In the genomic region with DNA sequence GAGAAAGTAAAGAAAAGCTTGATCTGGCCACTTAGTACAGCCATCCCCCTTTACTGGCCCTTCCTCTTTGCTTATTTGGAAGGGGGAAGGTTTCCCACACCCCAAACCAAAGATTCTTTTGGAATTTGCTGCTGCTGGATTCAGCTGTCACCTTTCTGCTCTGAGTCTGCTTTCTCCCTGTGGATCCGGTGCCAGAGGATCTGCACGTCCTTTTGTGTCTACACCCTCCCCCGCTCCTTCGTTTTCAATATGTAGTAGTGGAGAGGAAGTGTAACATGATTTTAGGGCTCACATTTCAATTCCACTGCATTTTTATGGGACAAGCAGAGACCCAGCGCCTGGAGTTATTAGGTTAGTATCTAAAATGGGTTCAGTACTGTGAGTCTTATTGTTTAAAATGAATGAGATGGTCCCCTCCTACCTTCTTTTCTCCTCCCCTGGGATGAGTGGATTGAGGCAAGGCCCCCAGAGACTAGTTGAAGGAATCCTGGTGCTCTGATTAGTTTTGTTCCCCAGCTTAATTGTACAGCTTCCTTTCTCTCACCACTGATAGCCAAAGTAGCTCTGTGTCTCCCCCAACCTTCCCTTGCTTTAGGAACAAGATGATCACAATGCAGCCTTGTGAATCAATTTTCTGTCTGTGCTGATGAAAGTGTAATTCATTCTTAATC, we compare ENCODE assay signal across 1 cellular context.
TF ChIP-seq lines count a peak whose summit lies in the region.

No MANE protein-coding gene starts in this region.

TF ChIP-seq in HEK293, 187 proteins besides CTCF, POLR2A, EP300 and RAD21 (continued from another document):
- TF ChIP-seq, protein P1, sequence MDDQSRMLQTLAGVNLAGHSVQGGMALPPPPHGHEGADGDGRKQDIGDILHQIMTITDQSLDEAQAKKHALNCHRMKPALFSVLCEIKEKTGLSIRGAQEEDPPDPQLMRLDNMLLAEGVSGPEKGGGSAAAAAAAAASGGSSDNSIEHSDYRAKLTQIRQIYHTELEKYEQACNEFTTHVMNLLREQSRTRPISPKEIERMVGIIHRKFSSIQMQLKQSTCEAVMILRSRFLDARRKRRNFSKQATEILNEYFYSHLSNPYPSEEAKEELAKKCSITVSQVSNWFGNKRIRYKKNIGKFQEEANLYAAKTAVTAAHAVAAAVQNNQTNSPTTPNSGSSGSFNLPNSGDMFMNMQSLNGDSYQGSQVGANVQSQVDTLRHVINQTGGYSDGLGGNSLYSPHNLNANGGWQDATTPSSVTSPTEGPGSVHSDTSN (CRISPR knock-in tag; IDR thresholded peaks at IDR 0.05) = no peak
- no peak for TF ChIP-seq ZNF362 (tag by site-specific recombination; IDR thresholded peaks at IDR 0.05)
- no peak for TF ChIP-seq ZNF521 (tag by site-specific recombination; IDR thresholded peaks at IDR 0.05)
- no peak for TF ChIP-seq SALL2 (tag by site-specific recombination; IDR thresholded peaks at IDR 0.05; ENCODE audit: borderline replicate concordance)
- no peak for TF ChIP-seq ZFP41 (tag by site-specific recombination; IDR thresholded peaks at IDR 0.05; ENCODE audit: borderline replicate concordance)
- 0 out of 2 replicates have a peak, but pooled peaks have one; percentile 13 for TF ChIP-seq ZBTB17 (tag by site-specific recombination; IDR thresholded peaks at IDR 0.05)
- peak; percentile 25; the same call in 1 of the 2 replicates for TF ChIP-seq ZBTB44 (tag by site-specific recombination; IDR thresholded peaks at IDR 0.05)
- TF ChIP-seq RBAK (tag by site-specific recombination; IDR thresholded peaks at IDR 0.05) = no peak
- no peak for TF ChIP-seq ZNF473 (tag by site-specific recombination; IDR thresholded peaks at IDR 0.05)
- TF ChIP-seq SP3 (tag by site-specific recombination; IDR thresholded peaks at IDR 0.05) = no peak
- TF ChIP-seq ZNF664 (tag by site-specific recombination; IDR thresholded peaks at IDR 0.05) = no peak
- TF ChIP-seq, protein P2, sequence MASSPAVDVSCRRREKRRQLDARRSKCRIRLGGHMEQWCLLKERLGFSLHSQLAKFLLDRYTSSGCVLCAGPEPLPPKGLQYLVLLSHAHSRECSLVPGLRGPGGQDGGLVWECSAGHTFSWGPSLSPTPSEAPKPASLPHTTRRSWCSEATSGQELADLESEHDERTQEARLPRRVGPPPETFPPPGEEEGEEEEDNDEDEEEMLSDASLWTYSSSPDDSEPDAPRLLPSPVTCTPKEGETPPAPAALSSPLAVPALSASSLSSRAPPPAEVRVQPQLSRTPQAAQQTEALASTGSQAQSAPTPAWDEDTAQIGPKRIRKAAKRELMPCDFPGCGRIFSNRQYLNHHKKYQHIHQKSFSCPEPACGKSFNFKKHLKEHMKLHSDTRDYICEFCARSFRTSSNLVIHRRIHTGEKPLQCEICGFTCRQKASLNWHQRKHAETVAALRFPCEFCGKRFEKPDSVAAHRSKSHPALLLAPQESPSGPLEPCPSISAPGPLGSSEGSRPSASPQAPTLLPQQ (tag by site-specific recombination; IDR thresholded peaks at IDR 0.05) = no peak
- TF ChIP-seq ZBTB20 (tag by site-specific recombination; IDR thresholded peaks at IDR 0.05) = no peak
- TF ChIP-seq ZSCAN23 (tag by site-specific recombination; IDR thresholded peaks at IDR 0.05) = no peak
- TF ChIP-seq KLF8 (tag by site-specific recombination; IDR thresholded peaks at IDR 0.05) = no peak
- no peak for TF ChIP-seq KLF9 (tag by site-specific recombination; IDR thresholded peaks at IDR 0.05; ENCODE audit: low read depth)
- no peak for TF ChIP-seq ZNF529 (tag by site-specific recombination; IDR thresholded peaks at IDR 0.05; ENCODE audit: insufficient replicate concordance)
- no peak for TF ChIP-seq ZBTB10 (tag by site-specific recombination; IDR thresholded peaks at IDR 0.05)
- no peak for TF ChIP-seq SCRT2 (tag by site-specific recombination; IDR thresholded peaks at IDR 0.05)
